In genomic region chr12:130831246-130831645, GRCh38 we compare ENCODE assay signal across 21 cellular contexts.
"Had no signal": no experiment of that assay in that cellular context is flagged by ENCODE, and none has a peak within 500 bp of the region (broad histone marks: within the 10 kb centered on the region; RNA-seq: fewer than 3 reads in every experiment).

No MANE protein-coding gene starts in this region.

- H3K9ac ChIP-seq: parathyroid adenoma had no signal

- H3K4me1 ChIP-seq: colonic mucosa, foreskin keratinocyte, psoas muscle had no signal

- H3K27me3 ChIP-seq: colonic mucosa, foreskin keratinocyte, right lobe of liver, tibial artery, upper lobe of left lung, vagina had no signal

- H3K9me3 ChIP-seq: colonic mucosa, psoas muscle, right lobe of liver, tibial artery, upper lobe of left lung, vagina had no signal

- H3K36me3 ChIP-seq: colonic mucosa, right lobe of liver, tibial artery, vagina had no signal

- H3K4me3 Mint-ChIP-seq: mesothelial cell of epicardium; natural killer cell treated with Interleukin-12 subunit alpha and Interleukin-12 subunit beta and Interleukin-15 and Interleukin-18, amount 100 ng/mL, for 72 hours; stimulated activated memory B cell treated with anti-CD40 and anti-IgM and Interleukin-4, amounts not matched to agents 10 μg/mL and 1 μg/mL and 100 μg/mL, for 72 hours; stimulated activated naive CD8-positive, alpha-beta T cell treated with anti-CD3 and anti-CD28 coated beads, Interleukin-15, Interleukin-2, amounts not matched to agents 100 ng/mL and 50 ng/mL, for 24 hours had no signal

- H3K27me3 Mint-ChIP-seq: natural killer cell treated with Interleukin-12 subunit alpha and Interleukin-12 subunit beta and Interleukin-15 and Interleukin-18, amount 100 ng/mL, for 72 hours; stimulated activated memory B cell treated with anti-CD40 and anti-IgM and Interleukin-4, amounts not matched to agents 10 μg/mL and 1 μg/mL and 100 μg/mL, for 72 hours; stimulated activated naive CD8-positive, alpha-beta T cell treated with anti-CD3 and anti-CD28 coated beads, Interleukin-15, Interleukin-2, amounts not matched to agents 100 ng/mL and 50 ng/mL, for 24 hours had no signal

- H3K27ac Mint-ChIP-seq: mesothelial cell of epicardium; natural killer cell treated with Interleukin-12 subunit alpha and Interleukin-12 subunit beta and Interleukin-15 and Interleukin-18, amount 100 ng/mL, for 72 hours; stimulated activated memory B cell treated with anti-CD40 and anti-IgM and Interleukin-4, amounts not matched to agents 10 μg/mL and 1 μg/mL and 100 μg/mL, for 72 hours; stimulated activated naive CD8-positive, alpha-beta T cell treated with anti-CD3 and anti-CD28 coated beads, Interleukin-15, Interleukin-2, amounts not matched to agents 100 ng/mL and 50 ng/mL, for 24 hours had no signal

- ATAC-seq: foreskin keratinocyte; left lobe of liver; natural killer cell treated with Interleukin-12 subunit alpha and Interleukin-12 subunit beta and Interleukin-15 and Interleukin-18, amount 100 ng/mL, for 72 hours; psoas muscle; right lobe of liver; stimulated activated memory B cell treated with anti-CD40 and anti-IgM and Interleukin-4, amounts not matched to agents 10 μg/mL and 1 μg/mL and 100 μg/mL, for 72 hours had no signal

- H3K36me3 Mint-ChIP-seq: mesothelial cell of epicardium; natural killer cell treated with Interleukin-12 subunit alpha and Interleukin-12 subunit beta and Interleukin-15 and Interleukin-18, amount 100 ng/mL, for 72 hours had no signal

- H3K27ac ChIP-seq: colonic mucosa, foreskin keratinocyte, parathyroid adenoma, psoas muscle, right lobe of liver, tibial artery, upper lobe of left lung, vagina had no signal

- FAIRE-seq: endothelial cell of umbilical vein, islet of Langerhans had no signal

- DNase-seq: colonic mucosa; dermis blood vessel endothelial cell; foreskin keratinocyte; head of caudate nucleus; hippocampal formation; mammary epithelial cell; psoas muscle; retina; right lobe of liver; stimulated activated CD4-positive, alpha-beta T cell treated with anti-CD3 and anti-CD28 coated beads, Interleukin-4, amount 100 ng/mL, for 1 hour; tibial artery; upper lobe of left lung had no signal

- H3K9me3 Mint-ChIP-seq: mesothelial cell of epicardium; natural killer cell treated with Interleukin-12 subunit alpha and Interleukin-12 subunit beta and Interleukin-15 and Interleukin-18, amount 100 ng/mL, for 72 hours; stimulated activated memory B cell treated with anti-CD40 and anti-IgM and Interleukin-4, amounts not matched to agents 10 μg/mL and 1 μg/mL and 100 μg/mL, for 72 hours; stimulated activated naive CD8-positive, alpha-beta T cell treated with anti-CD3 and anti-CD28 coated beads, Interleukin-15, Interleukin-2, amounts not matched to agents 100 ng/mL and 50 ng/mL, for 24 hours had no signal

- H3K4me3 ChIP-seq: colonic mucosa, psoas muscle, right lobe of liver, tibial artery, upper lobe of left lung, vagina had no signal

- H2AFZ ChIP-seq: parathyroid adenoma had no signal
